Comparison of ENCODE assay signal across 1 cellular context in genomic region chr3:71533588-71533987, GRCh38.
TF ChIP-seq lines count a peak whose summit lies in the region.

No MANE protein-coding gene starts in this region.

TF ChIP-seq in endothelial cell of umbilical vein, 7 proteins besides CTCF, POLR2A, EP300 and RAD21:
- TF ChIP-seq FOS (IDR thresholded peaks at IDR 0.05; ENCODE audit: borderline replicate concordance, insufficient read depth, low read length) (no peak), JUN (IDR thresholded peaks at IDR 0.05; ENCODE audit: borderline replicate concordance, insufficient read depth, insufficient read length, low read depth) (no peak), GATA2 (IDR thresholded peaks at IDR 0.05; ENCODE audit: insufficient read depth, insufficient read length, low read depth, low read length) (no peak), MYC (IDR thresholded peaks at IDR 0.05; ENCODE audit: low read depth, low read length) (no peak), POLR2AphosphoS5 (IDR thresholded peaks at IDR 0.05; ENCODE audit: insufficient read depth, low read depth, low read length) (no peak), MAX (IDR thresholded peaks at IDR 0.05; ENCODE audit: insufficient read depth, insufficient read length) (no peak), EZH2 (IDR thresholded peaks at IDR 0.05; ENCODE audit: borderline replicate concordance, low read depth, low read length, severe bottlenecking) (no peak)
